In the genomic region with DNA sequence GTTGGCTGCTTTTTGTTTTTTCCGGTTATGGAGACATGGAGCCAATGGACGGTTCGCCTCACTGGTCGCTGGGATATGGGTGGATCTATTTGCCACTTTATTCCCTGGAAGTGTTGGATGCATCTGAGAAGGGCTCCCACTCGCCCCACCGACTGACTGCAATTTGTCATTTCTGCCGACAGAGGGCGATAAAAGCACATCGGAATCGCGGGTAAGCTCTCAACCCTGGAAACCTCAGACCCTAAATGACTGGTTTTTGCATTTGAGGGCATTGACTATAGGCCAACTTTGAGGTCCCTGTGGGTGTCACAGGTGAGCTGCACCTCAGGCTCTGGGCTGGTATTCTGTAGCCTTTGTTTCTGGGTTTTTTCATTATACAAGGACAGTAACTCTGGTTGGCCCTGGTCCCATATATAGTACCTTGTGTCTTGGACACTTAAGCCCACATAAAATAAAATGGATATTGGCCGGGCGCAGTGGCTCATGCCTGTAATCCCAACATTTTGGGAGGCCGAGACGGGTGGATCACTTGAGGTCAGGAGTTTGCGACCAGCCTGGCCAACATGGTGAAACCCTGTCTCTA, we compare ENCODE assay signal across 9 cellular contexts. TPM values are rescaled to one million over a fixed set of nuclear protein-coding genes. Genes with fewer than 3 reads are reported as not detected.
A peak's percentile ranks its signal among the peaks of the same experiment; 100 is the strongest.
DNase-seq lines count a peak whose midpoint lies in the region; ATAC-seq and TF ChIP-seq lines count a peak whose summit lies in the region.
"Had no signal": no experiment of that assay in that cellular context is flagged by ENCODE, and none has a peak within 500 bp of the region (broad histone marks: within the 10 kb centered on the region; RNA-seq: fewer than 3 reads in every experiment).

No MANE protein-coding gene starts in this region.

- intact Hi-C loops in sigmoid colon (cut with DNase I): loop anchor here (10.0 kb wide), 1 partner anchor 214 kb away; a partner anchor contains a TSS

- no peak for TF ChIP-seq EP300 in sigmoid colon (IDR thresholded peaks at IDR 0.05)

- peaks cover 12% of the 10 kb centered on the region for H3K4me1 Mint-ChIP-seq in activated naive CD8-positive, alpha-beta T cell treated with anti-CD3 and anti-CD28 coated beads, Interleukin-2, amount 50 U/mL, for 24 hours

- no peaks in the 10 kb centered on the region for H3K27me3 ChIP-seq in SJCRH30
- H3K27me3 ChIP-seq in right atrium auricular region: no peaks in the 10 kb centered on the region
- H3K27me3 ChIP-seq in sigmoid colon: no peaks in the 10 kb centered on the region

- no peak overlapping the region for H3K4me3 Mint-ChIP-seq in activated naive CD8-positive, alpha-beta T cell treated with anti-CD3 and anti-CD28 coated beads, Interleukin-2, amount 50 U/mL, for 24 hours

- peaks cover 15% of the 10 kb centered on the region for H3K27me3 Mint-ChIP-seq in activated naive CD8-positive, alpha-beta T cell treated with anti-CD3 and anti-CD28 coated beads, Interleukin-2, amount 50 U/mL, for 24 hours

- no peaks in the 10 kb centered on the region for H3K9me3 ChIP-seq in SJCRH30 (replicated peaks)
- H3K9me3 ChIP-seq in right atrium auricular region: no peaks in the 10 kb centered on the region
- H3K9me3 ChIP-seq in sigmoid colon: no peaks in the 10 kb centered on the region

- no peak overlapping the region for H3K27ac ChIP-seq in SJCRH30
- H3K27ac ChIP-seq in right atrium auricular region: no peak overlapping the region
- H3K27ac ChIP-seq in sigmoid colon: no peak overlapping the region

- H3K36me3 ChIP-seq in SJCRH30 (no peaks in the 10 kb centered on the region), right atrium auricular region (no peaks in the 10 kb centered on the region), sigmoid colon (no peaks in the 10 kb centered on the region)

- H3K27ac Mint-ChIP-seq in activated naive CD8-positive, alpha-beta T cell treated with anti-CD3 and anti-CD28 coated beads, Interleukin-2, amount 50 U/mL, for 24 hours: no peak overlapping the region

- DNase-seq in DMS153 (lab: John Stamatoyannopoulos, UW): peak; percentile 4
- peak; percentile 74 for DNase-seq in HuH-7.5 (ENCODE audit: low spot score)
- DNase-seq in SJCRH30: peak; percentile 24 to 74
- DNase-seq in activated naive CD8-positive, alpha-beta T cell treated with anti-CD3 and anti-CD28 coated beads, Interleukin-2, amount 50 U/mL, for 24 hours: peak; percentile 54
- peak; percentile 69 for DNase-seq in right atrium auricular region (ENCODE audit: low spot score)
- DNase-seq in sigmoid colon: no peak
- no peak for DNase-seq in NCI-H524 treated with DMSO at 0.1 percent for 48 hours (lab: John Stamatoyannopoulos, UW)

- TF ChIP-seq CTCF in right atrium auricular region (IDR thresholded peaks at IDR 0.05): peak; percentile 81 to 84
- TF ChIP-seq CTCF in sigmoid colon (IDR thresholded peaks at IDR 0.05): peak; percentile 65 to 85 (median 72)

- no peak for ATAC-seq in activated naive CD8-positive, alpha-beta T cell treated with anti-CD3 and anti-CD28 coated beads, Interleukin-2, amount 50 U/mL, for 24 hours
- no peak for ATAC-seq in HG02981 (IDR thresholded peaks at IDR 0.05; ENCODE audit: unreplicated experiment)

- 30 to 36% methylated on average over 16 of the region's 16 CpGs for WGBS in sigmoid colon, 2 donors

- H3K4me3 ChIP-seq in SJCRH30 (no peak overlapping the region), right atrium auricular region (no peak overlapping the region), sigmoid colon (no peak overlapping the region)

- H3K4me1 ChIP-seq in SJCRH30 (peaks cover 6% of the 10 kb centered on the region; the same call in 1 of the 2 replicates), right atrium auricular region (peaks cover 0 to 18% of the 10 kb centered on the region in 2 donors), sigmoid colon (peaks cover 0 to 11% (median 10%) of the 10 kb centered on the region in 4 donors)

- H3K9me3 Mint-ChIP-seq in activated naive CD8-positive, alpha-beta T cell treated with anti-CD3 and anti-CD28 coated beads, Interleukin-2, amount 50 U/mL, for 24 hours: no peaks in the 10 kb centered on the region

- no peaks in the 10 kb centered on the region for H3K36me3 Mint-ChIP-seq in activated naive CD8-positive, alpha-beta T cell treated with anti-CD3 and anti-CD28 coated beads, Interleukin-2, amount 50 U/mL, for 24 hours (ENCODE audit: low read depth)

- TF ChIP-seq POLR2A in sigmoid colon (IDR thresholded peaks at IDR 0.05): no peak

RNA-seq across cellular contexts. Expression of a gene that starts 11.9 kb away (rescaled TPM):
- total RNA-seq in SJCRH30 (2014; rRNA removed; shearing (Covaris generic)): not detected in 2 replicates
- not detected for total RNA-seq in right atrium auricular region
- total RNA-seq in sigmoid colon: not detected
- polyA plus RNA-seq in sigmoid colon: not detected
- total RNA-seq: subcutaneous adipose tissue had no signal

Comparison
In these comparisons a context has a peak if more than half of its experiments do, and no peak if none do; other contexts are left out.
1. DNase-seq: peak in DMS153 (single experiment), HuH-7.5 (single experiment), SJCRH30 (2 of 2), activated naive CD8-positive, alpha-beta T cell treated with anti-CD3 and anti-CD28 coated beads, Interleukin-2, amount 50 U/mL, for 24 hours (single experiment) and right atrium auricular region (single experiment); none in sigmoid colon (single experiment) and NCI-H524 treated with DMSO at 0.1 percent for 48 hours (single experiment).